ENCODE assay signal across 8 cellular contexts in the genomic region with DNA sequence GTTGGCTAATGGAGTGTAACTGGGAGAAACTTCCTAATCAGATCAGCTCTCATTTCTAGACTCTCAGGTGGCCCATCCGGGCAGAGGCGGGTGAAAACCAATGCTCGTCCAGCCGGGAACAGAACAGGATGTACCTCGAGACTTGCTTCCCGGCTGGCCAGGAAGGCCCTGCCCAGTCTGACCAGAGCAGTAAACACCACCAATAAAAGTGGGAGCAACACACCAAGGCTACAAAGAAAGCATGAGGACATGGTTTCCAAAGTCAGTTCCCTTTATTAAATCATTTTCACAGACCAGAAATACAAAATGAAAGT. TPM values are rescaled to one million over a fixed set of nuclear protein-coding genes. Genes with fewer than 3 reads are reported as not detected.
DNase-seq lines count a peak whose midpoint lies in the region; ATAC-seq and TF ChIP-seq lines count a peak whose summit lies in the region.

No MANE protein-coding gene starts in this region.

- H2BK120ac ChIP-seq in IMR-90 (ENCODE audit: low read depth, low read length) = peak overlapping the region; percentile 71

- H3K79me2 ChIP-seq in mammary epithelial cell (ENCODE audit: insufficient read depth, low read length) = peaks cover 61% of the 10 kb centered on the region

- intact Hi-C loops in IMR-90 (cut with micrococcal nuclease) (no loop called here), mammary epithelial cell (cut with micrococcal nuclease) (loop anchor here (1.0 kb wide), 2 partner anchors 10 to 46 kb away; a partner anchor contains a TSS), upper lobe of right lung (cut with DNase I) (no loop called here)

- H3K4ac ChIP-seq in IMR-90 (ENCODE audit: low read depth, low read length) = peak overlapping the region; percentile 92

- H3K36me3 ChIP-seq in CD8-positive, alpha-beta memory T cell (ENCODE audit: insufficient read depth, low read length) = peaks cover 27% of the 10 kb centered on the region
- H3K36me3 ChIP-seq in IMR-90 (ENCODE audit: control insufficient read depth, insufficient read depth, low read length) = peaks cover 42% of the 10 kb centered on the region
- H3K36me3 ChIP-seq in mammary epithelial cell (ENCODE audit: insufficient read depth, low read length) = peaks cover 37% of the 10 kb centered on the region
- peaks cover 4 to 29% of the 10 kb centered on the region in 2 donors for H3K36me3 ChIP-seq in lung (ENCODE audit: control insufficient read depth in 2 of 2, insufficient read depth in 2 of 2, low read length in 2 of 2)
- H3K36me3 ChIP-seq in upper lobe of right lung = peaks cover 43% of the 10 kb centered on the region

- no peak for TF ChIP-seq RAD21 in IMR-90 (IDR thresholded peaks at IDR 0.05; ENCODE audit: low read length)

- no peaks in the 10 kb centered on the region for H3K9me3 ChIP-seq in CD8-positive, alpha-beta memory T cell (ENCODE audit: low read length)
- H3K9me3 ChIP-seq in IMR-90 (ENCODE audit: control insufficient read depth, insufficient read depth, low read length) = no peaks in the 10 kb centered on the region
- no peaks in the 10 kb centered on the region for H3K9me3 ChIP-seq in mammary epithelial cell (replicated peaks; ENCODE audit: insufficient read depth, low read length)
- no peaks in the 10 kb centered on the region for H3K9me3 ChIP-seq in lung (ENCODE audit: control insufficient read depth in 2 of 2, insufficient read depth in 1 of 2, low read length in 1 of 2)
- H3K9me3 ChIP-seq in upper lobe of right lung = no peaks in the 10 kb centered on the region

- H3K9ac ChIP-seq in IMR-90 (ENCODE audit: low read depth, low read length) = peak overlapping the region; percentile 78
- H3K9ac ChIP-seq in mammary epithelial cell (ENCODE audit: insufficient read depth, low read length) = peak overlapping the region; percentile 88

- H3K79me1 ChIP-seq in IMR-90 (ENCODE audit: low read depth in 1 of 2, low read length in 2 of 2) = peaks cover 9 to 55% of the 10 kb centered on the region in 2 experiments

- peak overlapping the region; percentile 82 to 98 (median 94) for H3K4me3 Mint-ChIP-seq in CD8-positive, alpha-beta memory T cell

- peak overlapping the region; percentile 72 for H3K4me2 ChIP-seq in IMR-90 (ENCODE audit: low read depth, low read length)
- peak overlapping the region; percentile 81 for H3K4me2 ChIP-seq in mammary epithelial cell (ENCODE audit: insufficient read depth, low read depth, low read length)

- H2BK5ac ChIP-seq in IMR-90 (ENCODE audit: low read depth, low read length, poor library complexity, severe bottlenecking) = peak overlapping the region; percentile 74

- H2BK20ac ChIP-seq in IMR-90 (ENCODE audit: low read depth, low read length) = peak overlapping the region; percentile 38; the same call in 1 of the 2 replicates

- peak overlapping the region; percentile 94 for H3K4me3 ChIP-seq in CD8-positive, alpha-beta memory T cell (ENCODE audit: low read length)
- peak overlapping the region; percentile 97 for H3K4me3 ChIP-seq in IMR-90 (ENCODE audit: insufficient read depth, low read depth, low read length)
- H3K4me3 ChIP-seq in mammary epithelial cell (replicated peaks in 1 of 3; ENCODE audit: insufficient read depth in 1 of 3, low read depth in 2 of 3, low read length in 3 of 3) = peak overlapping the region; percentile 30 to 90 (median 82)
- no peak overlapping the region for H3K4me3 ChIP-seq in lung
- peak overlapping the region; percentile 75 for H3K4me3 ChIP-seq in upper lobe of right lung

- CTCF ChIA-PET in CD8-positive, alpha-beta memory T cell (lab: Charles Lee) = interaction anchor here (1.2 to 2.7 kb wide), 7 partner anchors 9 to 315 kb away, joined by 3 to 20 read pairs (median 3); a partner anchor contains a TSS
- CTCF ChIA-PET in IMR-90 (lab: Yijun Ruan, JAX) (interaction anchor here (0.7 kb wide), 1 partner anchor 315 kb away, joined by 3 read pairs; no protein-coding TSS in a partner anchor), mammary epithelial cell (lab: Charles Lee; ENCODE audit: low non-redundant PET) (interaction anchor here (0.6 kb wide), 1 partner anchor 33 kb away, joined by 3 read pairs; no protein-coding TSS in a partner anchor)

- TF ChIP-seq POLR2A in IMR-90 (IDR thresholded peaks at IDR 0.05; ENCODE audit: low read depth, low read length) = no peak

- peak overlapping the region; percentile 33 for H3K18ac ChIP-seq in IMR-90 (ENCODE audit: low read depth, low read length)

- no CpG with 5 or more reads among the region's 6 CpGs for WGBS in IMR-90 (ENCODE audit: extremely low coverage in 2 of 2, insufficient read length in 1 of 2), 2 experiments
- 0% methylated on average over 6 of the region's 6 CpGs for WGBS in mammary epithelial cell (ENCODE audit: low coverage, missing lambda C conversion rate)
- WGBS in lung, 2 donors = 10 to 28% methylated on average over 6 of the region's 6 CpGs

- H2BK15ac ChIP-seq in IMR-90 (ENCODE audit: low read depth, low read length) = peak overlapping the region; percentile 22; the same call in 2 of the 3 replicates

- H3K27me3 ChIP-seq in CD8-positive, alpha-beta memory T cell (ENCODE audit: insufficient read depth, low read length, poor library complexity, severe bottlenecking) = no peaks in the 10 kb centered on the region
- H3K27me3 ChIP-seq in IMR-90 (ENCODE audit: control insufficient read depth, insufficient read depth, low read length) = no peaks in the 10 kb centered on the region
- H3K27me3 ChIP-seq in mammary epithelial cell (ENCODE audit: insufficient read depth, low read length) = no peaks in the 10 kb centered on the region
- no peaks in the 10 kb centered on the region for H3K27me3 ChIP-seq in lung (ENCODE audit: control insufficient read depth, insufficient read depth)
- no peaks in the 10 kb centered on the region for H3K27me3 ChIP-seq in upper lobe of right lung

- peak overlapping the region; percentile 86 for H4K91ac ChIP-seq in IMR-90 (ENCODE audit: insufficient read depth, low read depth, low read length)

- H3K27ac ChIP-seq in CD8-positive, alpha-beta memory T cell (ENCODE audit: low read depth, low read length) = peak overlapping the region; percentile 89
- H3K27ac ChIP-seq in IMR-90 (ENCODE audit: insufficient read depth, low read length) (peak overlapping the region; percentile 90), mammary epithelial cell (ENCODE audit: insufficient read depth, low read depth, low read length) (peak overlapping the region; percentile 96), lung (ENCODE audit: low read depth in 1 of 2, low read length in 1 of 2) (peak overlapping the region; percentile 95 to 96), upper lobe of right lung (peak overlapping the region; percentile 98)

- peaks cover 21% of the 10 kb centered on the region for H3K4me1 ChIP-seq in CD8-positive, alpha-beta memory T cell (ENCODE audit: insufficient read depth, low read length)
- peaks cover 20% of the 10 kb centered on the region for H3K4me1 ChIP-seq in IMR-90 (ENCODE audit: control insufficient read depth, insufficient read depth, low read length)
- peaks cover 44% of the 10 kb centered on the region for H3K4me1 ChIP-seq in mammary epithelial cell (ENCODE audit: insufficient read depth, low read length)
- peaks cover 0 to 14% of the 10 kb centered on the region in 2 donors for H3K4me1 ChIP-seq in lung (ENCODE audit: control insufficient read depth in 2 of 2, insufficient read depth in 2 of 2, low read length in 2 of 2)
- H3K4me1 ChIP-seq in upper lobe of right lung = peaks cover 33% of the 10 kb centered on the region

- H4K20me1 ChIP-seq in IMR-90 (ENCODE audit: insufficient read depth, low read length) (peaks cover 27% of the 10 kb centered on the region), mammary epithelial cell (ENCODE audit: insufficient read depth, low read length) (no peaks in the 10 kb centered on the region)

- dilution Hi-C loops in IMR-90 (cut with HindIII; ENCODE audit: low sequenced_read_pairs, unreplicated experiment) = no loop called here
- dilution Hi-C loops in mammary epithelial cell (cut with HindIII; ENCODE audit: low sequenced_read_pairs) = loop anchor here (10.0 kb wide), 1 partner anchor 481 kb away; no protein-coding TSS in a partner anchor

- no peak for TF ChIP-seq CTCF in IMR-90 (conservative IDR thresholded peaks at IDR 0.05; ENCODE audit: low read depth, low read length)
- no peak for TF ChIP-seq CTCF in mammary epithelial cell (conservative IDR thresholded peaks at IDR 0.05 in 1 of 2, IDR thresholded peaks at IDR 0.05 in 1 of 2; ENCODE audit: extremely low read depth in 1 of 2, insufficient read depth in 1 of 2, low read depth in 1 of 2, low read length in 2 of 2)
- no peak for TF ChIP-seq CTCF in lung (IDR thresholded peaks at IDR 0.05; ENCODE audit: control extremely low read depth, extremely low read depth)
- TF ChIP-seq CTCF in upper lobe of right lung (IDR thresholded peaks at IDR 0.05) = no peak

- peaks cover 20% of the 10 kb centered on the region for H3K9me1 ChIP-seq in IMR-90 (ENCODE audit: insufficient read depth, low read length)

- no peaks in the 10 kb centered on the region for H3K9me3 Mint-ChIP-seq in CD8-positive, alpha-beta memory T cell

- H3K27ac Mint-ChIP-seq in CD8-positive, alpha-beta memory T cell = peak overlapping the region; percentile 92 to 99 (median 97)

- H2AK5ac ChIP-seq in IMR-90 (ENCODE audit: low read depth, low read length) = peak overlapping the region; percentile 91

- in situ Hi-C loops in IMR-90 (cut with MboI; ENCODE audit: low sequenced_read_pairs) (no loop called here), mammary epithelial cell (cut with MboI; ENCODE audit: low sequenced_read_pairs in 2 of 2) (no loop called here)

- peaks cover 13 to 58% (median 23%) of the 10 kb centered on the region in 3 donors for H3K36me3 Mint-ChIP-seq in CD8-positive, alpha-beta memory T cell

- POLR2A ChIA-PET in CD8-positive, alpha-beta memory T cell (lab: Charles Lee) = interaction anchor here (0.5 to 4.4 kb wide), 8 partner anchors 10 to 416 kb away, joined by 3 to 46 read pairs (median 3); a partner anchor contains a TSS
- POLR2A ChIA-PET in IMR-90 (lab: Charles Lee; ENCODE audit: unreplicated experiment) = interaction anchor here (2.1 kb wide), 1 partner anchor 10 kb away, joined by 9 read pairs; a partner anchor contains a TSS

- H4K5ac ChIP-seq in IMR-90 (ENCODE audit: low read depth, low read length) = peak overlapping the region; percentile 65

- no TSS peak for BruUV-seq in IMR-90 (replicated peaks; lab: Mats Ljungman, UMichigan)
- BruUV-seq in mammary epithelial cell (replicated peaks; lab: Mats Ljungman, UMichigan) = no TSS peak

- peaks cover 0 to 4% of the 10 kb centered on the region in 2 donors for H3K27me3 Mint-ChIP-seq in CD8-positive, alpha-beta memory T cell

- peak overlapping the region; percentile 55 to 78; a peak in 3 of 4 replicates for H4K8ac ChIP-seq in IMR-90 (ENCODE audit: low read depth in 2 of 2, low read length in 2 of 2)

- H3K14ac ChIP-seq in IMR-90 (replicated peaks; ENCODE audit: low read depth, low read length) = peak overlapping the region; percentile 86

- H3K23ac ChIP-seq in IMR-90 (ENCODE audit: low read depth, low read length) = peak overlapping the region; percentile 93

- no peak for DNase-seq in CD8-positive, alpha-beta memory T cell
- DNase-seq in IMR-90 (no peak), mammary epithelial cell (no peak), lung (ENCODE audit: low spot score) (peak; percentile 61), upper lobe of right lung (peak; percentile 84), UCSD-AML1 (lab: John Stamatoyannopoulos, UW; ENCODE audit: unreplicated experiment) (no peak)
- DNase-seq in stimulated activated CD4-positive, alpha-beta T cell treated with anti-CD3 and anti-CD28 coated beads, Interleukin-4, amount 100 ng/mL, for 4 hours = no peak

- peak overlapping the region; percentile 80 for H2AFZ ChIP-seq in IMR-90 (replicated peaks; ENCODE audit: low read length, poor library complexity)
- peak overlapping the region; percentile 73 for H2AFZ ChIP-seq in mammary epithelial cell (ENCODE audit: low read depth, low read length)

- ATAC-seq in IMR-90 (ENCODE audit: low read depth) (no peak), lung (ENCODE audit: insufficient read depth, low FRiP score) (no peak), upper lobe of right lung (peak; percentile 45), HG03045 (IDR thresholded peaks at IDR 0.05; ENCODE audit: unreplicated experiment) (no peak)

- peaks cover 31 to 53% (median 45%) of the 10 kb centered on the region in 3 donors for H3K4me1 Mint-ChIP-seq in CD8-positive, alpha-beta memory T cell

- peak overlapping the region; percentile 4 for H2AK9ac ChIP-seq in IMR-90 (replicated peaks; ENCODE audit: low read depth, low read length, poor library complexity)

- H3K56ac ChIP-seq in IMR-90 (ENCODE audit: extremely low read depth, insufficient read depth, low read length) = peak overlapping the region; percentile 90

RNA-seq across cellular contexts. Expression of a gene that starts 0.9 kb away (rescaled TPM):
- total RNA-seq in CD8-positive, alpha-beta memory T cell = 1 to 10 TPM; 8.7 to 9.6 TPM
- 3.0 TPM for polyA plus RNA-seq in CD8-positive, alpha-beta memory T cell
- total RNA-seq in IMR-90 (2012; rRNA removed) = 28.6 and 31.7 TPM in 2 replicates
- polyA plus RNA-seq in IMR-90 (2012; rRNA removed) = 68.0 and 71.4 TPM in 2 replicates
- 42.9 and 47.7 TPM in 2 replicates for polyA plus RNA-seq in IMR-90 (2012; cell fraction: cytosol; rRNA removed)
- 157 and 165 TPM in 2 replicates for polyA plus RNA-seq in IMR-90 (2012; cell fraction: nucleus; rRNA removed; ENCODE audit: low replicate concordance)
- 100 to 1,000 TPM; 195 to 208 TPM for total RNA-seq in mammary epithelial cell
- 84.3 TPM for polyA plus RNA-seq in mammary epithelial cell
- 309 TPM for polyA minus RNA-seq in mammary epithelial cell
- 100 to 1,000 TPM; 107 to 220 TPM for total RNA-seq in lung
- 100 to 1,000 TPM in 1 of 2 donors, 10 to 100 TPM in 1; 87.0 to 171 TPM for polyA plus RNA-seq in lung
- 189 TPM for total RNA-seq in upper lobe of right lung

RNA-seq across cellular contexts. Expression of a gene that starts 10.0 kb away (rescaled TPM):
- total RNA-seq in CD8-positive, alpha-beta memory T cell = 100 to 1,000 TPM; 308 to 314 TPM
- 44.5 TPM for polyA plus RNA-seq in CD8-positive, alpha-beta memory T cell
- total RNA-seq in IMR-90 (2012; rRNA removed) (144 and 146 TPM in 2 replicates), mammary epithelial cell (100 to 1,000 TPM in 1 of 2 donors, 10 to 100 TPM in 1; 53.0 to 127 TPM), lung (10 to 100 TPM; 54.7 to 76.9 TPM), upper lobe of right lung (64.7 TPM)
- polyA plus RNA-seq in IMR-90 (2012; rRNA removed) (101 and 106 TPM in 2 replicates), mammary epithelial cell (160 TPM), lung (10 to 100 TPM; 37.1 to 74.4 TPM)
- polyA plus RNA-seq in IMR-90 (2012; cell fraction: cytosol; rRNA removed) = 58.6 and 84.5 TPM in 2 replicates
- 41.6 and 70.5 TPM in 2 replicates for polyA plus RNA-seq in IMR-90 (2012; cell fraction: nucleus; rRNA removed; ENCODE audit: low replicate concordance)
- 291 TPM for polyA minus RNA-seq in mammary epithelial cell

RNA-seq across cellular contexts. Expression of a gene that starts 12.5 kb away (rescaled TPM):
- not detected for total RNA-seq in CD8-positive, alpha-beta memory T cell
- not detected for polyA plus RNA-seq in CD8-positive, alpha-beta memory T cell
- total RNA-seq in IMR-90 (2012; rRNA removed) (not detected in 2 replicates), mammary epithelial cell (not detected), lung (under 1 TPM in 1 of 2 donors, not detected in 1; 0.11 TPM), upper lobe of right lung (not detected)
- polyA plus RNA-seq in IMR-90 (2012; rRNA removed) (not detected in 2 replicates), mammary epithelial cell (not detected), lung (not detected)
- polyA plus RNA-seq in IMR-90 (2012; cell fraction: cytosol; rRNA removed) = not detected in 2 replicates
- polyA plus RNA-seq in IMR-90 (2012; cell fraction: nucleus; rRNA removed; ENCODE audit: low replicate concordance) = not detected in 2 replicates
- not detected for polyA minus RNA-seq in mammary epithelial cell

RNA-seq across cellular contexts. Expression of a gene that starts 55.3 kb away (rescaled TPM):
- total RNA-seq in CD8-positive, alpha-beta memory T cell = not detected
- not detected for polyA plus RNA-seq in CD8-positive, alpha-beta memory T cell
- total RNA-seq in IMR-90 (2012; rRNA removed) = not detected in 2 replicates
- not detected in 2 replicates for polyA plus RNA-seq in IMR-90 (2012; rRNA removed)
- not detected in 2 replicates for polyA plus RNA-seq in IMR-90 (2012; cell fraction: cytosol; rRNA removed)
- not detected in 2 replicates for polyA plus RNA-seq in IMR-90 (2012; cell fraction: nucleus; rRNA removed; ENCODE audit: low replicate concordance)
- not detected for total RNA-seq in mammary epithelial cell
- polyA plus RNA-seq in mammary epithelial cell = not detected
- polyA minus RNA-seq in mammary epithelial cell = not detected
- 1 to 10 TPM in 1 of 2 donors, not detected in 1; 1.4 TPM for total RNA-seq in lung
- under 1 TPM in 1 of 2 donors, not detected in 1; 0.63 TPM for polyA plus RNA-seq in lung
- total RNA-seq in upper lobe of right lung = not detected

Comparison
In these comparisons a context has a peak if more than half of its experiments do, and no peak if none do; other contexts are left out.
1. DNase-seq: peak in lung (single experiment) and upper lobe of right lung (single experiment); none in CD8-positive, alpha-beta memory T cell (0 of 5), IMR-90 (single experiment), mammary epithelial cell (single experiment), UCSD-AML1 (single experiment) and stimulated activated CD4-positive, alpha-beta T cell treated with anti-CD3 and anti-CD28 coated beads, Interleukin-4, amount 100 ng/mL, for 4 hours (0 of 2).
2. Peak in every context shown above with its lines, with median percentiles within 50 percentile points of each other: H3K27ac ChIP-seq.